Comparison of ENCODE assay signal across 19 cellular contexts in genomic region chr7:6093375-6093774, GRCh38.
"Had no signal": no experiment of that assay in that cellular context is flagged by ENCODE, and none has a peak within 500 bp of the region (broad histone marks: within the 10 kb centered on the region; RNA-seq: fewer than 3 reads in every experiment).

No MANE protein-coding gene starts in this region.

- FAIRE-seq: small intestine had no signal

- H3K36me3 ChIP-seq: esophagus squamous epithelium, gastroesophageal sphincter, tibial nerve, upper lobe of right lung, vagina had no signal

- H3K27ac Mint-ChIP-seq: naive thymus-derived CD4-positive, alpha-beta T cell; stimulated activated memory B cell treated with anti-CD40 and anti-IgM and Interleukin-4, amounts not matched to agents 10 μg/mL and 1 μg/mL and 100 μg/mL, for 72 hours; stimulated activated naive CD8-positive, alpha-beta T cell treated with anti-CD3 and anti-CD28 coated beads, Interleukin-15, Interleukin-2, amounts not matched to agents 100 ng/mL and 50 ng/mL, for 24 hours had no signal

- H3K27ac ChIP-seq: esophagus squamous epithelium, gastroesophageal sphincter, testis, tibial nerve, upper lobe of right lung, vagina had no signal

- H3K27me3 ChIP-seq: testis, tibial nerve, upper lobe of right lung, vagina had no signal

- ATAC-seq: gastroesophageal sphincter; left colon; left ventricle myocardium superior; naive thymus-derived CD4-positive, alpha-beta T cell; stimulated activated memory B cell treated with anti-CD40 and anti-IgM and Interleukin-4, amounts not matched to agents 10 μg/mL and 1 μg/mL and 100 μg/mL, for 72 hours; upper lobe of right lung had no signal

- DNase-seq: esophagus squamous epithelium; foreskin fibroblast; glutamatergic neuron; left colon; left ventricle myocardium superior; mesendoderm; naive thymus-derived CD4-positive, alpha-beta T cell; posterior cingulate gyrus; small intestine; stimulated activated CD4-positive, alpha-beta T cell treated with anti-CD3 and anti-CD28 coated beads, Interleukin-2, amount 100 ng/mL, for 48 hours; stimulated activated CD8-positive, alpha-beta memory T cell treated with anti-CD3 and anti-CD28 coated beads, Interleukin-4, amount 100 ng/mL, for 48 hours; testis had no signal

- H3K9me3 ChIP-seq: esophagus squamous epithelium, gastroesophageal sphincter, testis, tibial nerve, upper lobe of right lung, vagina had no signal

- H3K4me1 ChIP-seq: esophagus squamous epithelium, gastroesophageal sphincter, testis, tibial nerve, upper lobe of right lung, vagina had no signal

- H3K4me3 ChIP-seq: esophagus squamous epithelium, gastroesophageal sphincter, lung, testis, tibial nerve, upper lobe of right lung, vagina had no signal

- H3K9me3 Mint-ChIP-seq: stimulated activated memory B cell treated with anti-CD40 and anti-IgM and Interleukin-4, amounts not matched to agents 10 μg/mL and 1 μg/mL and 100 μg/mL, for 72 hours; stimulated activated naive CD8-positive, alpha-beta T cell treated with anti-CD3 and anti-CD28 coated beads, Interleukin-15, Interleukin-2, amounts not matched to agents 100 ng/mL and 50 ng/mL, for 24 hours had no signal

- H3K4me3 Mint-ChIP-seq: naive thymus-derived CD4-positive, alpha-beta T cell; stimulated activated memory B cell treated with anti-CD40 and anti-IgM and Interleukin-4, amounts not matched to agents 10 μg/mL and 1 μg/mL and 100 μg/mL, for 72 hours; stimulated activated naive CD8-positive, alpha-beta T cell treated with anti-CD3 and anti-CD28 coated beads, Interleukin-15, Interleukin-2, amounts not matched to agents 100 ng/mL and 50 ng/mL, for 24 hours had no signal
